1 cellular context compared by ENCODE assay signal in the genomic region with DNA sequence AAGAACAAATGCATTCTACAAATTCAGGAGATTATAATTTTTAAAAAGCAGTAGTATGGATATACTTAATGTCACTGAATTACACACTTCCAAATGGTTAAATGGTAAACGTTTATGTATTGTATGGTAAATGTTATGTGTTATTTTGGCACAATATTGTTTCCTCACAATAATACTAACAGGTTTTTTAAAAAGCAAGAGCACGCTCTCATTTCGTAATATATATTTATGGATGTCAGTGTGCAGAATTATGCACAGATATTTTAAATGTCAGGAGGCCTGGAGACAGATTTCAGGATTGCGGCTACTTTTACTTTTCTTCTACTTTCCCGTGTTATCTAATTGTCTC.
TF ChIP-seq lines count a peak whose summit lies in the region.

No MANE protein-coding gene starts in this region.

TF ChIP-seq in SK-N-SH, 30 proteins besides CTCF, POLR2A, EP300 and RAD21 (continued from another document):
- TF ChIP-seq GABPA (IDR thresholded peaks at IDR 0.05; ENCODE audit: low read depth) = no peak
- no peak for TF ChIP-seq RCOR1 (IDR thresholded peaks at IDR 0.05; ENCODE audit: low read length)
- TF ChIP-seq CHD2 (IDR thresholded peaks at IDR 0.05; ENCODE audit: low read length, partially characterized antibody) = no peak
- TF ChIP-seq SIN3A (IDR thresholded peaks at IDR 0.05; ENCODE audit: borderline replicate concordance, low read depth, low read length) = no peak
- TF ChIP-seq GATA2 (CRISPR knock-in tag; IDR thresholded peaks at IDR 0.05) = no peak
- TF ChIP-seq YY1 (IDR thresholded peaks at IDR 0.05; ENCODE audit: low read depth) = no peak
